Comparison of ENCODE assay signal across 17 cellular contexts in genomic region chr9:89051421-89051820, GRCh38.
DNase-seq lines count a peak whose midpoint lies in the region; ATAC-seq and TF ChIP-seq lines count a peak whose summit lies in the region.
"Had no signal": no experiment of that assay in that cellular context is flagged by ENCODE, and none has a peak within 500 bp of the region (broad histone marks: within the 10 kb centered on the region; RNA-seq: fewer than 3 reads in every experiment).

No MANE protein-coding gene starts in this region.

- intact Hi-C loops in esophagus muscularis mucosa (cut with DNase I) (no loop called here), mucosa of descending colon (cut with DNase I, micrococcal nuclease) (no loop called here)

- H3K4me1 ChIP-seq in esophagus muscularis mucosa (peaks cover 0 to 12% (median 6%) of the 10 kb centered on the region in 4 donors), mucosa of descending colon (ENCODE audit: low read depth) (no peaks in the 10 kb centered on the region)
- H3K4me1 ChIP-seq: A549, BLaER1 had no signal

- no peaks in the 10 kb centered on the region for H3K27me3 Mint-ChIP-seq in brain

- H3K9me3 Mint-ChIP-seq in brain, result no peaks in the 10 kb centered on the region
- H3K9me3 Mint-ChIP-seq: CD4-positive, alpha-beta memory T cell; H9 had no signal

- no peaks in the 10 kb centered on the region for H3K4me1 Mint-ChIP-seq in brain
- H3K4me1 Mint-ChIP-seq: CD14-positive monocyte; CD4-positive, alpha-beta memory T cell had no signal

- peak overlapping the region in 1 of 5 experiments; percentile 22 for H3K4me3 Mint-ChIP-seq in brain
- H3K4me3 Mint-ChIP-seq: CD14-positive monocyte; CD4-positive, alpha-beta memory T cell; H9 had no signal

- H3K27ac ChIP-seq in esophagus muscularis mucosa (replicated peaks in 1 of 4), result no peak overlapping the region
- H3K27ac ChIP-seq: 22Rv1, A549, BLaER1 had no signal

- no peaks in the 10 kb centered on the region for H3K9me3 ChIP-seq in esophagus muscularis mucosa
- H3K9me3 ChIP-seq in MG63, result no peaks in the 10 kb centered on the region
- no peaks in the 10 kb centered on the region for H3K9me3 ChIP-seq in mucosa of descending colon
- H3K9me3 ChIP-seq: A549, BLaER1 had no signal

- peak overlapping the region in 3 of 5 experiments; percentile 70 to 95 (median 87) for H3K27ac Mint-ChIP-seq in brain
- H3K27ac Mint-ChIP-seq: CD4-positive, alpha-beta memory T cell; H9 had no signal

- no peak overlapping the region for H3K4me3 ChIP-seq in esophagus muscularis mucosa
- H3K4me3 ChIP-seq in MG63, result no peak overlapping the region
- H3K4me3 ChIP-seq in mucosa of descending colon, result no peak overlapping the region
- H3K4me3 ChIP-seq: A549, BLaER1 had no signal

- ATAC-seq in GM21367 (IDR thresholded peaks at IDR 0.05; ENCODE audit: unreplicated experiment), result no peak
- ATAC-seq in mucosa of descending colon, result no peak
- ATAC-seq: A549 had no signal

- in situ Hi-C loops in G401 (cut with HindIII; ENCODE audit: low sequenced_read_pairs), result no loop called here

- no peak for TF ChIP-seq POLR2A in esophagus muscularis mucosa (IDR thresholded peaks at IDR 0.05; ENCODE audit: low read depth)

- 94% methylated on average over 11 of the region's 11 CpGs for WGBS in esophagus muscularis mucosa

- TF ChIP-seq EP300 in esophagus muscularis mucosa (IDR thresholded peaks at IDR 0.05), result no peak

- H3K27me3 ChIP-seq in esophagus muscularis mucosa (no peaks in the 10 kb centered on the region), MG63 (no peaks in the 10 kb centered on the region)
- H3K27me3 ChIP-seq: BLaER1 had no signal

- no peak for TF ChIP-seq CTCF in brain (conservative IDR thresholded peaks at IDR 0.05)
- no peak for TF ChIP-seq CTCF in esophagus muscularis mucosa (IDR thresholded peaks at IDR 0.05)
- TF ChIP-seq CTCF in mucosa of descending colon (IDR thresholded peaks at IDR 0.05), result no peak

- H3K36me3 ChIP-seq in esophagus muscularis mucosa (no peaks in the 10 kb centered on the region), MG63 (no peaks in the 10 kb centered on the region), mucosa of descending colon (ENCODE audit: low read depth) (no peaks in the 10 kb centered on the region)
- H3K36me3 ChIP-seq: BLaER1 had no signal

- DNase-seq in DMS53 (lab: John Stamatoyannopoulos, UW) (peak; percentile 3), DMS53 treated with DMSO at 0.1 percent for 48 hours (lab: John Stamatoyannopoulos, UW; ENCODE audit: unreplicated experiment) (no peak), G401 (ENCODE audit: low spot score) (peak; percentile 69), esophagus muscularis mucosa (ENCODE audit: extremely low spot score) (peak; percentile 42), MG63 (no peak), mucosa of descending colon (no peak)
- DNase-seq: CD4-positive, alpha-beta memory T cell; DMS153; DND-41; EL; H9 had no signal

- peaks cover 45% of the 10 kb centered on the region for H3K36me3 Mint-ChIP-seq in brain
- H3K36me3 Mint-ChIP-seq: CD14-positive monocyte; CD4-positive, alpha-beta memory T cell had no signal

Comparison
In these comparisons a context has a peak if more than half of its experiments do, and no peak if none do; other contexts are left out.
1. DNase-seq: peak in DMS53 (single experiment), G401 (single experiment) and esophagus muscularis mucosa (single experiment); none in DMS53 treated with DMSO at 0.1 percent for 48 hours (single experiment), MG63 (single experiment) and mucosa of descending colon (0 of 3).